8 cellular contexts compared by ENCODE assay signal in the genomic region with DNA sequence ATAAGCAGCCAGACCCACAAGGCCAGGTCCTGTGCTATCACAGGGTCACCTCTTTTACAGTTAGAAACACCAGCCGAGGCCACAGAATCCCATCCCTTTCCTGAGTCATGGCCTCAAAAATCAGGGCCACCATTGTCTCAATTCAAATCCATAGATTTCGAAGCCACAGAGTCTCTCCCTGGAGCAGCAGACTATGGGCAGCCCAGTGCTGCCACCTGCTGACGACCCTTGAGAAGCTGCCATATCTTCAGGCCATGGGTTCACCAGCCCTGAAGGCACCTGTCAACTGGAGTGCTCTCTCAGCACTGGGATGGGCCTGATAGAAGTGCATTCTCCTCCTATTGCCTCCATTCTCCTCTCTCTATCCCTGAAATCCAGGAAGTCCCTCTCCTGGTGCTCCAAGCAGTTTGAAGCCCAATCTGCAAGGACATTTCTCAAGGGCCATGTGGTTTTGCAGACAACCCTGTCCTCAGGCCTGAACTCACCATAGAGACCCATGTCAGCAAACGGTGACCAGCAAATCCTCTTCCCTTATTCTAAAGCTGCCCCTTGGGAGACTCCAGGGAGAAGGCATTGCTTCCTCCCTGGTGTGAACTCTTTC. TPM values are rescaled to one million over a fixed set of nuclear protein-coding genes. Genes with fewer than 3 reads are reported as not detected.
DNase-seq lines count a peak whose midpoint lies in the region; FAIRE-seq and TF ChIP-seq lines count a peak whose summit lies in the region.

No MANE protein-coding gene starts in this region.

- no peak overlapping the region for H3K27ac Mint-ChIP-seq in activated naive CD4-positive, alpha-beta T cell treated with anti-CD3 and anti-CD28 coated beads, Interleukin-2, amount 10 ng/mL, durations not matched to agents 7 days and 5 days
- no peak overlapping the region for H3K27ac Mint-ChIP-seq in progenitor cell of endocrine pancreas

- peak; percentile 77 for DNase-seq in EH (ENCODE audit: low read depth)
- DNase-seq in LNCaP clone FGC (ENCODE audit: low read depth) = peak; percentile 34
- DNase-seq in SK-MEL-5 (ENCODE audit: low read depth, low spot score) = peak; percentile 76
- peak; percentile 76 for DNase-seq in activated naive CD4-positive, alpha-beta T cell treated with anti-CD3 and anti-CD28 coated beads, Interleukin-2, amount 10 ng/mL, durations not matched to agents 7 days and 5 days
- DNase-seq in head of caudate nucleus = peak; percentile 30 to 86 (median 70)
- DNase-seq in progenitor cell of endocrine pancreas (ENCODE audit: low spot score, unreplicated experiment) = peak; percentile 72
- peak; percentile 84 for DNase-seq in urothelium cell line (ENCODE audit: low spot score)
- DNase-seq in occipital lobe (lab: John Stamatoyannopoulos, UW) = no peak

- CTCF ChIA-PET in activated naive CD4-positive, alpha-beta T cell treated with anti-CD3 and anti-CD28 coated beads, Interleukin-2, amount 10 ng/mL, durations not matched to agents 7 days and 5 days (lab: Charles Lee) = interaction anchor here (0.5 to 4.3 kb wide), 15 partner anchors 32 to 590 kb away, joined by 3 to 25 read pairs (median 3); partner anchors contain the start of gene ZNF501

- no peak for FAIRE-seq in urothelium cell line (lab: Jason Lieb, UNC)

- TF ChIP-seq CTCF in LNCaP clone FGC (IDR thresholded peaks at IDR 0.05; ENCODE audit: control insufficient read depth, extremely low read depth, insufficient read depth) (peak; percentile 81), progenitor cell of endocrine pancreas (IDR thresholded peaks at IDR 0.05; ENCODE audit: unreplicated experiment) (peak; percentile 91)

- in situ Hi-C loops in SK-MEL-5 (cut with HindIII; ENCODE audit: low pct_unique_long_range_greater_than_20kb, low sequenced_read_pairs) = no loop called here

- no peaks in the 10 kb centered on the region for H3K36me3 Mint-ChIP-seq in activated naive CD4-positive, alpha-beta T cell treated with anti-CD3 and anti-CD28 coated beads, Interleukin-2, amount 10 ng/mL, durations not matched to agents 7 days and 5 days
- no peaks in the 10 kb centered on the region for H3K36me3 Mint-ChIP-seq in progenitor cell of endocrine pancreas (ENCODE audit: insufficient read depth)

- H3K4me3 ChIP-seq in LNCaP clone FGC (ENCODE audit: low read depth, low read length) = no peak overlapping the region

- H3K27me3 Mint-ChIP-seq in activated naive CD4-positive, alpha-beta T cell treated with anti-CD3 and anti-CD28 coated beads, Interleukin-2, amount 10 ng/mL, durations not matched to agents 7 days and 5 days = peaks cover 11% of the 10 kb centered on the region
- H3K27me3 Mint-ChIP-seq in progenitor cell of endocrine pancreas = no peaks in the 10 kb centered on the region

- H3K4me1 Mint-ChIP-seq in activated naive CD4-positive, alpha-beta T cell treated with anti-CD3 and anti-CD28 coated beads, Interleukin-2, amount 10 ng/mL, durations not matched to agents 7 days and 5 days = no peaks in the 10 kb centered on the region
- peaks cover 8% of the 10 kb centered on the region for H3K4me1 Mint-ChIP-seq in progenitor cell of endocrine pancreas (ENCODE audit: low read depth)

- no peak overlapping the region for H3K4me3 Mint-ChIP-seq in activated naive CD4-positive, alpha-beta T cell treated with anti-CD3 and anti-CD28 coated beads, Interleukin-2, amount 10 ng/mL, durations not matched to agents 7 days and 5 days
- no peak overlapping the region for H3K4me3 Mint-ChIP-seq in progenitor cell of endocrine pancreas (ENCODE audit: low read depth)

- intact Hi-C loops in head of caudate nucleus (cut with DNase I) = loop anchor here (10.0 kb wide), 1 partner anchor 379 kb away; no protein-coding TSS in a partner anchor

- H3K9me3 Mint-ChIP-seq in activated naive CD4-positive, alpha-beta T cell treated with anti-CD3 and anti-CD28 coated beads, Interleukin-2, amount 10 ng/mL, durations not matched to agents 7 days and 5 days = peaks cover 7% of the 10 kb centered on the region
- no peaks in the 10 kb centered on the region for H3K9me3 Mint-ChIP-seq in progenitor cell of endocrine pancreas (ENCODE audit: low read depth)

RNA-seq across cellular contexts. Expression of gene TGM4, which starts 39.6 kb away (rescaled TPM):
- total RNA-seq in SK-MEL-5 (2014; rRNA removed; shearing (Covaris generic)) = not detected in 2 replicates
- not detected in 2 replicates for polyA plus RNA-seq in SK-MEL-5 (2015; cell fraction: cytosol; rRNA removed)
- polyA plus RNA-seq in SK-MEL-5 (2015; cell fraction: nucleus; rRNA removed) = not detected in 2 replicates
- total RNA-seq in progenitor cell of endocrine pancreas (not detected in 2 replicates), occipital lobe (not detected)

RNA-seq across cellular contexts. Expression of gene TMEM42, which starts 52.3 kb away (rescaled TPM):
- 1.1 and 1.3 TPM in 2 replicates for total RNA-seq in SK-MEL-5 (2014; rRNA removed; shearing (Covaris generic))
- polyA plus RNA-seq in SK-MEL-5 (2015; cell fraction: cytosol; rRNA removed) = 0.63 and 2.0 TPM in 2 replicates
- 1.6 and 1.9 TPM in 2 replicates for polyA plus RNA-seq in SK-MEL-5 (2015; cell fraction: nucleus; rRNA removed)
- total RNA-seq in progenitor cell of endocrine pancreas = 13.4 and 13.6 TPM in 2 replicates
- total RNA-seq in occipital lobe = 6.9 TPM
